18 cellular contexts compared by ENCODE assay signal in the genomic region with DNA sequence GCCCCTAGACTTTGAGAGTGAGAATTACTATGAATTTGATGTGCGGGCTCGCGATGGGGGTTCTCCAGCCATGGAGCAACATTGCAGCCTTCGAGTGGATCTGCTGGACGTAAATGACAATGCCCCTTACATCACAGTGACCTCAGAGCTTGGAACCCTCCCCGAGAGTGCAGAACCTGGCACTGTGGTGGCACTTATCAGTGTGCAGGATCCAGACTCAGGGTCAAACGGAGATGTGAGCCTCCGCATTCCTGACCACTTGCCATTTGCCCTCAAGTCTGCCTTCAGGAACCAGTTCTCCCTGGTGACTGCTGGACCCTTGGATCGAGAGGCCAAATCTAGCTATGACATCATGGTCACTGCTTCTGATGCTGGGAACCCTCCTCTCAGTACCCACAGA.
"Had no signal": no experiment of that assay in that cellular context is flagged by ENCODE, and none has a peak within 500 bp of the region (broad histone marks: within the 10 kb centered on the region; RNA-seq: fewer than 3 reads in every experiment).

No MANE protein-coding gene starts in this region.

- H3K9me3 Mint-ChIP-seq: activated naive CD4-positive, alpha-beta T cell treated with anti-CD3 and anti-CD28 coated beads, Interleukin-2, amount 50 U/mL, for 24 hours; activated T-cell treated with anti-CD3 and anti-CD28 coated beads, Interleukin-2, amount 50 U/mL, for 24 hours; dendritic cell treated with granulocyte-macrophage colony-stimulating factor and Interleukin-4, amounts not matched to agents 40 ng/mL and 50 ng/mL, for 4 days; natural killer cell treated with Interleukin-12 subunit alpha and Interleukin-12 subunit beta and Interleukin-15 and Interleukin-18, amount 100 ng/mL, for 72 hours; stimulated activated memory B cell treated with anti-CD40 and anti-IgM and Interleukin-4, amounts not matched to agents 10 μg/mL and 1 μg/mL and 100 μg/mL, for 72 hours; T-helper 1 cell treated with Interleukin-12 subunit alpha and Interleukin-12 subunit beta and Interleukin-4 antibody, amounts not matched to agents 30 μg/mL and 1 μg/mL, for 36 hours had no signal

- H3K4me3 ChIP-seq: body of pancreas, transverse colon had no signal

- H3K9me3 ChIP-seq: body of pancreas, transverse colon had no signal

- H3K36me3 Mint-ChIP-seq: activated naive CD4-positive, alpha-beta T cell treated with anti-CD3 and anti-CD28 coated beads, Interleukin-2, amount 50 U/mL, for 24 hours; natural killer cell treated with Interleukin-12 subunit alpha and Interleukin-12 subunit beta and Interleukin-15 and Interleukin-18, amount 100 ng/mL, for 72 hours; stimulated activated memory B cell treated with anti-CD40 and anti-IgM and Interleukin-4, amounts not matched to agents 10 μg/mL and 1 μg/mL and 100 μg/mL, for 72 hours had no signal

- DNase-seq: activated CD4-positive, alpha-beta T cell treated with anti-CD3 and anti-CD28 coated beads, Interleukin-2, amount 50 U/mL, for 1 hour; activated CD4-positive, CD25-positive, alpha-beta regulatory T cell; activated effector memory CD4-positive, alpha-beta T cell treated with Interleukin-2 at 50 U/mL for 16 hours; activated T-cell treated with anti-CD3 and anti-CD28 coated beads, Interleukin-2, amount 50 U/mL, for 24 hours; body of pancreas; cerebellar nuclear complex; mammary epithelial cell; stimulated activated CD4-positive, alpha-beta T cell treated with anti-CD3 and anti-CD28 coated beads, Interleukin-1b, Interleukin-23, amount 100 ng/mL, for 48 hours; transverse colon had no signal

- H3K4me2 ChIP-seq: smooth muscle cell had no signal

- H3K27ac Mint-ChIP-seq: activated naive CD4-positive, alpha-beta T cell treated with anti-CD3 and anti-CD28 coated beads, Interleukin-2, amount 50 U/mL, for 24 hours; activated T-cell treated with anti-CD3 and anti-CD28 coated beads, Interleukin-2, amount 50 U/mL, for 24 hours; dendritic cell treated with granulocyte-macrophage colony-stimulating factor and Interleukin-4, amounts not matched to agents 40 ng/mL and 50 ng/mL, for 4 days; natural killer cell treated with Interleukin-12 subunit alpha and Interleukin-12 subunit beta and Interleukin-15 and Interleukin-18, amount 100 ng/mL, for 72 hours; stimulated activated memory B cell treated with anti-CD40 and anti-IgM and Interleukin-4, amounts not matched to agents 10 μg/mL and 1 μg/mL and 100 μg/mL, for 72 hours; T-helper 1 cell treated with Interleukin-12 subunit alpha and Interleukin-12 subunit beta and Interleukin-4 antibody, amounts not matched to agents 30 μg/mL and 1 μg/mL, for 36 hours had no signal

- H3K27ac ChIP-seq: body of pancreas, transverse colon had no signal

- H3K27me3 ChIP-seq: body of pancreas had no signal

- FAIRE-seq: TTC549 had no signal

- H3K36me3 ChIP-seq: transverse colon had no signal

- ATAC-seq: body of pancreas; left lobe of liver; natural killer cell treated with Interleukin-12 subunit alpha and Interleukin-12 subunit beta and Interleukin-15 and Interleukin-18, amount 100 ng/mL, for 72 hours; SK-N-SH treated with all-trans-retinoic acid at 6 μM for 48 hours; stimulated activated memory B cell treated with anti-CD40 and anti-IgM and Interleukin-4, amounts not matched to agents 10 μg/mL and 1 μg/mL and 100 μg/mL, for 72 hours had no signal

- H3K4me3 Mint-ChIP-seq: activated naive CD4-positive, alpha-beta T cell treated with anti-CD3 and anti-CD28 coated beads, Interleukin-2, amount 50 U/mL, for 24 hours; activated T-cell treated with anti-CD3 and anti-CD28 coated beads, Interleukin-2, amount 50 U/mL, for 24 hours; dendritic cell treated with granulocyte-macrophage colony-stimulating factor and Interleukin-4, amounts not matched to agents 40 ng/mL and 50 ng/mL, for 4 days; natural killer cell treated with Interleukin-12 subunit alpha and Interleukin-12 subunit beta and Interleukin-15 and Interleukin-18, amount 100 ng/mL, for 72 hours; stimulated activated memory B cell treated with anti-CD40 and anti-IgM and Interleukin-4, amounts not matched to agents 10 μg/mL and 1 μg/mL and 100 μg/mL, for 72 hours; T-helper 1 cell treated with Interleukin-12 subunit alpha and Interleukin-12 subunit beta and Interleukin-4 antibody, amounts not matched to agents 30 μg/mL and 1 μg/mL, for 36 hours had no signal
